ENCODE assay signal across 2 cellular contexts in genomic region chr19:35908010-35908441, GRCh38.
TF ChIP-seq lines count a peak whose summit lies in the region.

TYROBP (minus strand) TSS chr19:35908295; CDS start chr19:35908228, 67 bp downstream.

TF ChIP-seq in liver, 16 proteins besides CTCF, POLR2A, EP300 and RAD21 (continued from another document):
- TF ChIP-seq, protein P1, sequence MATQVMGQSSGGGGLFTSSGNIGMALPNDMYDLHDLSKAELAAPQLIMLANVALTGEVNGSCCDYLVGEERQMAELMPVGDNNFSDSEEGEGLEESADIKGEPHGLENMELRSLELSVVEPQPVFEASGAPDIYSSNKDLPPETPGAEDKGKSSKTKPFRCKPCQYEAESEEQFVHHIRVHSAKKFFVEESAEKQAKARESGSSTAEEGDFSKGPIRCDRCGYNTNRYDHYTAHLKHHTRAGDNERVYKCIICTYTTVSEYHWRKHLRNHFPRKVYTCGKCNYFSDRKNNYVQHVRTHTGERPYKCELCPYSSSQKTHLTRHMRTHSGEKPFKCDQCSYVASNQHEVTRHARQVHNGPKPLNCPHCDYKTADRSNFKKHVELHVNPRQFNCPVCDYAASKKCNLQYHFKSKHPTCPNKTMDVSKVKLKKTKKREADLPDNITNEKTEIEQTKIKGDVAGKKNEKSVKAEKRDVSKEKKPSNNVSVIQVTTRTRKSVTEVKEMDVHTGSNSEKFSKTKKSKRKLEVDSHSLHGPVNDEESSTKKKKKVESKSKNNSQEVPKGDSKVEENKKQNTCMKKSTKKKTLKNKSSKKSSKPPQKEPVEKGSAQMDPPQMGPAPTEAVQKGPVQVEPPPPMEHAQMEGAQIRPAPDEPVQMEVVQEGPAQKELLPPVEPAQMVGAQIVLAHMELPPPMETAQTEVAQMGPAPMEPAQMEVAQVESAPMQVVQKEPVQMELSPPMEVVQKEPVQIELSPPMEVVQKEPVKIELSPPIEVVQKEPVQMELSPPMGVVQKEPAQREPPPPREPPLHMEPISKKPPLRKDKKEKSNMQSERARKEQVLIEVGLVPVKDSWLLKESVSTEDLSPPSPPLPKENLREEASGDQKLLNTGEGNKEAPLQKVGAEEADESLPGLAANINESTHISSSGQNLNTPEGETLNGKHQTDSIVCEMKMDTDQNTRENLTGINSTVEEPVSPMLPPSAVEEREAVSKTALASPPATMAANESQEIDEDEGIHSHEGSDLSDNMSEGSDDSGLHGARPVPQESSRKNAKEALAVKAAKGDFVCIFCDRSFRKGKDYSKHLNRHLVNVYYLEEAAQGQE (IDR thresholded peaks at IDR 0.05) = no peak
- TF ChIP-seq FOXA1 (IDR thresholded peaks at IDR 0.05) (no peak), YY1 (IDR thresholded peaks at IDR 0.05) (no peak), JUND (IDR thresholded peaks at IDR 0.05) (no peak), NR2F2 (IDR thresholded peaks at IDR 0.05) (no peak), HNF4A (conservative IDR thresholded peaks at IDR 0.05) (no peak), TAF1 (conservative IDR thresholded peaks at IDR 0.05) (no peak)
- TF ChIP-seq, protein P2, sequence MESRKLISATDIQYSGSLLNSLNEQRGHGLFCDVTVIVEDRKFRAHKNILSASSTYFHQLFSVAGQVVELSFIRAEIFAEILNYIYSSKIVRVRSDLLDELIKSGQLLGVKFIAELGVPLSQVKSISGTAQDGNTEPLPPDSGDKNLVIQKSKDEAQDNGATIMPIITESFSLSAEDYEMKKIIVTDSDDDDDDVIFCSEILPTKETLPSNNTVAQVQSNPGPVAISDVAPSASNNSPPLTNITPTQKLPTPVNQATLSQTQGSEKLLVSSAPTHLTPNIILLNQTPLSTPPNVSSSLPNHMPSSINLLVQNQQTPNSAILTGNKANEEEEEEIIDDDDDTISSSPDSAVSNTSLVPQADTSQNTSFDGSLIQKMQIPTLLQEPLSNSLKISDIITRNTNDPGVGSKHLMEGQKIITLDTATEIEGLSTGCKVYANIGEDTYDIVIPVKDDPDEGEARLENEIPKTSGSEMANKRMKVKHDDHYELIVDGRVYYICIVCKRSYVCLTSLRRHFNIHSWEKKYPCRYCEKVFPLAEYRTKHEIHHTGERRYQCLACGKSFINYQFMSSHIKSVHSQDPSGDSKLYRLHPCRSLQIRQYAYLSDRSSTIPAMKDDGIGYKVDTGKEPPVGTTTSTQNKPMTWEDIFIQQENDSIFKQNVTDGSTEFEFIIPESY (IDR thresholded peaks at IDR 0.05) = no peak

TF ChIP-seq in HepG2, 621 proteins besides CTCF, POLR2A, EP300 and RAD21 (continued from another document):
- TF ChIP-seq ZBTB39 (CRISPR knock-in tag; IDR thresholded peaks at IDR 0.05) (no peak), PCBP2 (optimal IDR thresholded peaks at IDR 0.05; ENCODE audit: low read depth, low read length, poor library complexity, severe bottlenecking) (no peak), TBP (CRISPR knock-in tag; IDR thresholded peaks at IDR 0.05) (no peak), ZFP90 (CRISPR knock-in tag; IDR thresholded peaks at IDR 0.05; ENCODE audit: borderline replicate concordance) (no peak), SSRP1 (CRISPR knock-in tag; IDR thresholded peaks at IDR 0.05) (no peak), FLYWCH1 (CRISPR knock-in tag; IDR thresholded peaks at IDR 0.05) (no peak)
- TF ChIP-seq, protein P1 (IDR thresholded peaks at IDR 0.05; ENCODE audit: borderline replicate concordance in 1 of 2, low read depth in 1 of 2, low read length in 2 of 2) = no peak
- TF ChIP-seq, protein P3, sequence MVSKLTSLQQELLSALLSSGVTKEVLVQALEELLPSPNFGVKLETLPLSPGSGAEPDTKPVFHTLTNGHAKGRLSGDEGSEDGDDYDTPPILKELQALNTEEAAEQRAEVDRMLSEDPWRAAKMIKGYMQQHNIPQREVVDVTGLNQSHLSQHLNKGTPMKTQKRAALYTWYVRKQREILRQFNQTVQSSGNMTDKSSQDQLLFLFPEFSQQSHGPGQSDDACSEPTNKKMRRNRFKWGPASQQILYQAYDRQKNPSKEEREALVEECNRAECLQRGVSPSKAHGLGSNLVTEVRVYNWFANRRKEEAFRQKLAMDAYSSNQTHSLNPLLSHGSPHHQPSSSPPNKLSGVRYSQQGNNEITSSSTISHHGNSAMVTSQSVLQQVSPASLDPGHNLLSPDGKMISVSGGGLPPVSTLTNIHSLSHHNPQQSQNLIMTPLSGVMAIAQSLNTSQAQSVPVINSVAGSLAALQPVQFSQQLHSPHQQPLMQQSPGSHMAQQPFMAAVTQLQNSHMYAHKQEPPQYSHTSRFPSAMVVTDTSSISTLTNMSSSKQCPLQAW (CRISPR knock-in tag; IDR thresholded peaks at IDR 0.05) = no peak
